6 cellular contexts compared by ENCODE assay signal in the genomic region with DNA sequence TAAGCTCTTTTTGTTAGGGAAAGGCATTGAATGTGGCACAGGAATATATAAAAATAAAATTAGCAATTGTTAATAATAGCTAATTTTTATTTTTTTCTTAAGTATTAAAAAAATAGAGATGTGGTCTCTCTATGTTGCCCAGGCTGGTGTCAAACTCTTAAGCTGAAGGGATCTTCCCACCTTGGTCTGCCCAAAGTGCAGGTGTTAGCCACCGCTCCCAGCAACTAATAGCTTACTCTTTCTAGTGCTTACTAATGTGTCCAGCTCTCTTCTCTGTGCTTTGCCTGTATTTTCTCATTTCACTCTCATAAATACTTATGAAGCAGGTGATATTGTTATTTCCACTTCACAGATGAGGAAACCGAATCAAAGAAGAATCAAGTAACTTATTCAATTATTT. TPM values are rescaled to one million over a fixed set of nuclear protein-coding genes. Genes with fewer than 3 reads are reported as not detected.
"Had no signal": no experiment of that assay in that cellular context is flagged by ENCODE, and none has a peak within 500 bp of the region (broad histone marks: within the 10 kb centered on the region; RNA-seq: fewer than 3 reads in every experiment).

No MANE protein-coding gene starts in this region.

- H3K4me1 Mint-ChIP-seq: GM23338, H9 had no signal

- DNase-seq: H9, HCEC 1CT, IMR-90 had no signal

- H3K27ac Mint-ChIP-seq: GM23338 had no signal

- ATAC-seq: GM23338 had no signal

- H3K4me3 Mint-ChIP-seq: GM23338, H9 had no signal

RNA-seq across cellular contexts. Expression of gene IL24, which starts 13.4 kb away (rescaled TPM):
- total RNA-seq: GM23338, H1, H9, HT-29 had no signal
- polyA plus RNA-seq: GM23338, H1 had no signal

RNA-seq across cellular contexts. Expression of gene IL20, which starts 18.5 kb away (rescaled TPM):
- total RNA-seq: GM23338, H1, H9, HT-29, IMR-90 had no signal
- polyA plus RNA-seq: GM23338, H1, IMR-90 had no signal

RNA-seq across cellular contexts. Expression of gene FCMR, which starts 37.9 kb away (rescaled TPM):
- total RNA-seq: GM23338, H1, H9, IMR-90 had no signal
